In the genomic region with DNA sequence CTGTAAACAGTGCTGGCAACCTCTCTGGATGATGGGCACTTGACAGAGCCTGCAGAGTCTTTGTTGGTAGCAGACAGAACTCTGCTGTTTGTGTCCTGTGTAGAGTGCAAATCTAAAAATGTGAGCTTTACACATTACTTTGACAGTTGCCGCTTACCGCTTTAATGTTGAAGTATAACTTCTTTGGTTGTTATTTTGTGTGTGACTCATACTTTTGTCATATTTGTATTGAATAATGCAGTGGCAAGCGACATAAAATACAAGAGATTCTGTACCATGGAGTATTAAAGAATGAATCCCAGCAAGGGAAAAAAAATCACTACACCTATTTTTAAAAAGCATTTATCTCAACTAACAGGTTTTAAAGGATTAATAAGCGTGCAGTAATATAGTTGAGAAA, we compare ENCODE assay signal across 19 cellular contexts.
DNase-seq lines count a peak whose midpoint lies in the region; ATAC-seq, FAIRE-seq and TF ChIP-seq lines count a peak whose summit lies in the region.
"Had no signal": no experiment of that assay in that cellular context is flagged by ENCODE, and none has a peak within 500 bp of the region (broad histone marks: within the 10 kb centered on the region; RNA-seq: fewer than 3 reads in every experiment).

No MANE protein-coding gene starts in this region.

- POLR2A ChIA-PET in activated CD8-positive, alpha-beta T cell treated with anti-CD3 and anti-CD28 coated beads for 36 hours (lab: Charles Lee), result no interaction called here

- H2AFZ ChIP-seq in astrocyte (ENCODE audit: low read depth, low read length), result no peak overlapping the region
- H2AFZ ChIP-seq: GM23338 had no signal

- H3K4me2 ChIP-seq in astrocyte (ENCODE audit: low read length), result peak overlapping the region; percentile 15
- H3K4me2 ChIP-seq: GM23338 had no signal

- H4K20me1 ChIP-seq in astrocyte (ENCODE audit: insufficient read depth, low read length), result no peaks in the 10 kb centered on the region

- H3K27me3 Mint-ChIP-seq in astrocyte (ENCODE audit: low read depth, unreplicated experiment), result no peaks in the 10 kb centered on the region
- no peaks in the 10 kb centered on the region for H3K27me3 Mint-ChIP-seq in nephron (ENCODE audit: low read depth)
- no peaks in the 10 kb centered on the region for H3K27me3 Mint-ChIP-seq in activated CD8-positive, alpha-beta T cell treated with anti-CD3 and anti-CD28 coated beads for 36 hours

- H3K27me3 ChIP-seq in astrocyte (ENCODE audit: insufficient read depth, low read length), result no peaks in the 10 kb centered on the region
- H3K27me3 ChIP-seq: BE2C had no signal

- FAIRE-seq in H54 (lab: Jason Lieb, UNC) (peak; percentile 20), astrocyte (lab: Jason Lieb, UNC) (no peak)
- FAIRE-seq: A204.1, D721Med had no signal

- peaks cover 11% of the 10 kb centered on the region for H3K4me1 Mint-ChIP-seq in astrocyte (ENCODE audit: low read depth, unreplicated experiment)
- H3K4me1 Mint-ChIP-seq in nephron, result peaks cover 48% of the 10 kb centered on the region
- no peaks in the 10 kb centered on the region for H3K4me1 Mint-ChIP-seq in activated CD8-positive, alpha-beta T cell treated with anti-CD3 and anti-CD28 coated beads for 36 hours (ENCODE audit: low read depth)
- H3K4me1 Mint-ChIP-seq: CD4-positive, CD25-positive, alpha-beta regulatory T cell had no signal

- CTCF ChIA-PET in activated CD8-positive, alpha-beta T cell treated with anti-CD3 and anti-CD28 coated beads for 36 hours (lab: Charles Lee), result no interaction called here

- H3K36me3 ChIP-seq in astrocyte (ENCODE audit: insufficient read depth, low read length), result no peaks in the 10 kb centered on the region
- H3K36me3 ChIP-seq: BE2C had no signal

- no peak overlapping the region for H3K9ac ChIP-seq in astrocyte (ENCODE audit: low read length)

- TF ChIP-seq POLR2A in H54 (IDR thresholded peaks at IDR 0.05; ENCODE audit: low read depth, low read length), result no peak

- H3K9me3 ChIP-seq in astrocyte (ENCODE audit: insufficient read depth, low read depth, low read length), result no peaks in the 10 kb centered on the region
- H3K9me3 ChIP-seq: BE2C, Caco-2 had no signal

- no peaks in the 10 kb centered on the region for H3K9me3 Mint-ChIP-seq in astrocyte (ENCODE audit: unreplicated experiment)
- H3K9me3 Mint-ChIP-seq in nephron, result no peaks in the 10 kb centered on the region
- H3K9me3 Mint-ChIP-seq in activated CD8-positive, alpha-beta T cell treated with anti-CD3 and anti-CD28 coated beads for 36 hours, result no peaks in the 10 kb centered on the region
- H3K9me3 Mint-ChIP-seq in activated naive CD4-positive, alpha-beta T cell treated with anti-CD3 and anti-CD28 coated beads, Interleukin-2, amount 50 U/mL, for 72 hours, result peaks cover 1 to 6% of the 10 kb centered on the region in 2 donors
- H3K9me3 Mint-ChIP-seq: GM23338 had no signal

- no peak overlapping the region for H3K27ac ChIP-seq in astrocyte (ENCODE audit: low read depth, low read length)
- H3K27ac ChIP-seq: HL-60 had no signal

- H3K36me3 Mint-ChIP-seq in astrocyte (ENCODE audit: low read depth, unreplicated experiment), result no peaks in the 10 kb centered on the region
- H3K36me3 Mint-ChIP-seq in nephron (ENCODE audit: low read depth), result no peaks in the 10 kb centered on the region
- H3K36me3 Mint-ChIP-seq in activated CD8-positive, alpha-beta T cell treated with anti-CD3 and anti-CD28 coated beads for 36 hours (ENCODE audit: low read depth), result no peaks in the 10 kb centered on the region
- no peaks in the 10 kb centered on the region for H3K36me3 Mint-ChIP-seq in activated naive CD4-positive, alpha-beta T cell treated with anti-CD3 and anti-CD28 coated beads, Interleukin-2, amount 50 U/mL, for 72 hours
- H3K36me3 Mint-ChIP-seq: CD4-positive, CD25-positive, alpha-beta regulatory T cell had no signal

- no peaks in the 10 kb centered on the region for H3K4me1 ChIP-seq in astrocyte (ENCODE audit: insufficient read depth, low read length)
- H3K4me1 ChIP-seq: BE2C, Caco-2 had no signal

- no peak overlapping the region for H3K4me3 ChIP-seq in astrocyte (ENCODE audit: insufficient read depth, low read depth, low read length)
- H3K4me3 ChIP-seq: GM23338 had no signal

- TF ChIP-seq CTCF in astrocyte (IDR thresholded peaks at IDR 0.05; ENCODE audit: insufficient read depth, low read depth, low read length), result no peak
- no peak for TF ChIP-seq CTCF in nephron (IDR thresholded peaks at IDR 0.05; ENCODE audit: unreplicated experiment in 3 of 3)
- TF ChIP-seq CTCF in activated CD8-positive, alpha-beta T cell treated with anti-CD3 and anti-CD28 coated beads for 36 hours (IDR thresholded peaks at IDR 0.05), result no peak

- intact Hi-C loops in activated CD8-positive, alpha-beta T cell treated with anti-CD3 and anti-CD28 coated beads for 36 hours (cut with micrococcal nuclease), result no loop called here

- H3K4me3 Mint-ChIP-seq in astrocyte (ENCODE audit: unreplicated experiment), result no peak overlapping the region
- no peak overlapping the region for H3K4me3 Mint-ChIP-seq in nephron
- H3K4me3 Mint-ChIP-seq in activated CD8-positive, alpha-beta T cell treated with anti-CD3 and anti-CD28 coated beads for 36 hours, result no peak overlapping the region
- H3K4me3 Mint-ChIP-seq: CD4-positive, CD25-positive, alpha-beta regulatory T cell; GM23338; HFFc6 had no signal

- no peak for ATAC-seq in activated CD8-positive, alpha-beta T cell treated with anti-CD3 and anti-CD28 coated beads for 36 hours
- no peak for ATAC-seq in activated naive CD4-positive, alpha-beta T cell treated with anti-CD3 and anti-CD28 coated beads, Interleukin-2, amount 50 U/mL, for 72 hours
- ATAC-seq: GM23338, HCT116 had no signal

- H3K79me2 ChIP-seq in astrocyte (ENCODE audit: insufficient read depth, low read length), result no peaks in the 10 kb centered on the region

- DNase-seq in H54 (ENCODE audit: insufficient read length, low spot score) (no peak), astrocyte (ENCODE audit: low read depth) (no peak), mesenteric fat pad (ENCODE audit: low spot score) (no peak)
- DNase-seq in activated CD8-positive, alpha-beta T cell treated with anti-CD3 and anti-CD28 coated beads for 36 hours, result no peak
- DNase-seq in activated naive CD4-positive, alpha-beta T cell treated with anti-CD3 and anti-CD28 coated beads, Interleukin-2, amount 50 U/mL, for 72 hours (ENCODE audit: low spot score in 2 of 2), result no peak
- DNase-seq: ACHN; BE2C; C1 segment of cervical spinal cord; Caco-2; CD4-positive, CD25-positive, alpha-beta regulatory T cell; GF-D8; H7; HFFc6 had no signal

- H3K27ac Mint-ChIP-seq in astrocyte (ENCODE audit: unreplicated experiment) (no peak overlapping the region), nephron (peak overlapping the region in 2 of 3 experiments; percentile 7 to 9)
- H3K27ac Mint-ChIP-seq in activated CD8-positive, alpha-beta T cell treated with anti-CD3 and anti-CD28 coated beads for 36 hours, result no peak overlapping the region
- no peak overlapping the region for H3K27ac Mint-ChIP-seq in activated naive CD4-positive, alpha-beta T cell treated with anti-CD3 and anti-CD28 coated beads, Interleukin-2, amount 50 U/mL, for 72 hours
- H3K27ac Mint-ChIP-seq: CD4-positive, CD25-positive, alpha-beta regulatory T cell; GM23338; HFFc6 had no signal

Comparison
In these comparisons a context has a peak if more than half of its experiments do, and no peak if none do; other contexts are left out.
1. H3K27ac Mint-ChIP-seq: peak in nephron (2 of 3); none in astrocyte (single experiment), activated CD8-positive, alpha-beta T cell treated with anti-CD3 and anti-CD28 coated beads for 36 hours (single experiment) and activated naive CD4-positive, alpha-beta T cell treated with anti-CD3 and anti-CD28 coated beads, Interleukin-2, amount 50 U/mL, for 72 hours (0 of 2).